ENCODE assay signal across 8 cellular contexts in the genomic region with DNA sequence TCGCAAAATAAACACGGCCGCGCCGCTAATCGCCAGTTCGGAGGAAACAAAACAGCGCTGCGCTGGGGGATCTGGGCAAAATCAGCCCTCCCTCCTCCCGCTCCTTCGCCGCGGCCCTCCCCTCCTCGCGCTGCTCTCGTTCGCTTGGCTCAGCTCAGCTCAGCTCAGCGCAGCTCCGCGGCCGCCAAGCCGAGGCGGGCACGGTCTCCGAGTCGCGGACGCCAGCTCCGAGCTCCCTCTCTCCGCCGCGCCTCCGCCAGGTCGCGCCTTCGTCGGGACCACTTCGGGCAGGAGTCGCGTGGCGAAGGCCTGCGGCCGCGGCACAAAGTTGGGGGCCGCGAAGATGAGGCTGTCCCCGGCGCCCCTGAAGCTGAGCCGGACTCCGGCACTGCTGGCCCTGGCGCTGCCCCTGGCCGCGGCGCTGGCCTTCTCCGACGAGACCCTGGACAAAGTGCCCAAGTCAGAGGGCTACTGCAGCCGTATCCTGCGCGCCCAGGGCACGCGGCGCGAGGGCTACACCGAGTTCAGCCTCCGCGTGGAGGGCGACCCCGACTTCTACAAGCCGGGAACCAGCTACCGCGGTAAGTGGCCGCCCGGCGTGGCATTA. TPM values are rescaled to one million over a fixed set of nuclear protein-coding genes. Genes with fewer than 3 reads are reported as not detected.
A peak's percentile ranks its signal among the peaks of the same experiment; 100 is the strongest.
DNase-seq lines count a peak whose midpoint lies in the region; ATAC-seq and TF ChIP-seq lines count a peak whose summit lies in the region.

A gene (plus strand): TSS at position 162 of the 607 bp plus-strand sequence. CDS start 182 bp downstream, at position 344.

- no peaks in the 10 kb centered on the region for H3K9me3 Mint-ChIP-seq in naive thymus-derived CD8-positive, alpha-beta T cell

- H3K36me3 ChIP-seq in HUES6 (ENCODE audit: control insufficient read depth, insufficient read depth, low read length) (no peaks in the 10 kb centered on the region), thyroid gland (no peaks in the 10 kb centered on the region)

- peak within 1 kb of the TSS; percentile 63 to 87 (median 79) for H3K4me3 Mint-ChIP-seq in naive thymus-derived CD8-positive, alpha-beta T cell

- H3K27ac ChIP-seq in HUES6 (ENCODE audit: low read depth, low read length): no peak within 1 kb of the TSS
- no peak within 1 kb of the TSS for H3K27ac ChIP-seq in thyroid gland

- peak within 1 kb of the TSS in 3 of 10 donors; percentile 57 to 74 (median 60) for H3K27ac Mint-ChIP-seq in naive thymus-derived CD8-positive, alpha-beta T cell

- TF ChIP-seq CTCF in thyroid gland (IDR thresholded peaks at IDR 0.05): no peak

- peak; percentile 73 for DNase-seq in activated CD8-positive, alpha-beta memory T cell treated with anti-CD3 and anti-CD28 coated beads for 24 hours
- peak in 9 of 10 donors; percentile 18 to 73 (median 38) for DNase-seq in naive thymus-derived CD8-positive, alpha-beta T cell
- peak; percentile 33 to 39 for DNase-seq in thyroid gland

- 2 to 3% methylated on average over 7 to 25 of the region's 74 CpGs for WGBS in thyroid gland, 2 donors

- peaks cover 7 to 15% (median 11%) of the 10 kb centered on the region in 4 donors for H3K4me1 Mint-ChIP-seq in naive thymus-derived CD8-positive, alpha-beta T cell

- peaks cover 80% of the 10 kb centered on the region for H3K27me3 ChIP-seq in HUES6 (ENCODE audit: control insufficient read depth, insufficient read depth, low read length)
- H3K27me3 ChIP-seq in thyroid gland: peaks cover 3% of the 10 kb centered on the region

- ATAC-seq in esophagus mucosa (peak; percentile 33), HG03025 (IDR thresholded peaks at IDR 0.05; ENCODE audit: low FRiP score, unreplicated experiment) (no peak), GM18868 (IDR thresholded peaks at IDR 0.05; ENCODE audit: unreplicated experiment) (no peak), HG03039 (IDR thresholded peaks at IDR 0.05; ENCODE audit: unreplicated experiment) (no peak)
- peak; percentile 82 to 85 for ATAC-seq in naive thymus-derived CD8-positive, alpha-beta T cell

- H3K4me3 ChIP-seq in HUES6 (ENCODE audit: low read depth, low read length): peak within 1 kb of the TSS; percentile 50
- no peak within 1 kb of the TSS for H3K4me3 ChIP-seq in thyroid gland (replicated peaks in 1 of 3)

- intact Hi-C loops in thyroid gland (cut with DNase I): loop anchor here (10.0 kb wide), 1 partner anchor 182 kb away; no protein-coding TSS in a partner anchor

- peak within 1 kb of the TSS; percentile 64 for H3K9ac ChIP-seq in HUES6 (ENCODE audit: low read length)

- TF ChIP-seq POLR2A in thyroid gland (IDR thresholded peaks at IDR 0.05): no peak

- H3K36me3 Mint-ChIP-seq in naive thymus-derived CD8-positive, alpha-beta T cell: no peaks in the 10 kb centered on the region

- POLR2A ChIA-PET in naive thymus-derived CD8-positive, alpha-beta T cell (lab: Charles Lee): interaction anchor here (0.6 to 1.3 kb wide), 6 partner anchors 22 to 366 kb away, joined by 3 to 6 read pairs (median 4); no protein-coding TSS in a partner anchor

- H3K27me3 Mint-ChIP-seq in naive thymus-derived CD8-positive, alpha-beta T cell: peaks cover 37 to 82% (median 51%) of the 10 kb centered on the region in 5 donors

- H3K4me1 ChIP-seq in HUES6 (ENCODE audit: control insufficient read depth, insufficient read depth, low read length): peaks cover 34% of the 10 kb centered on the region
- peaks cover 5 to 9% of the 10 kb centered on the region in 2 donors for H3K4me1 ChIP-seq in thyroid gland

- H3K9me3 ChIP-seq in HUES6 (ENCODE audit: control insufficient read depth, insufficient read depth, low read depth, low read length) (no peaks in the 10 kb centered on the region), thyroid gland (no peaks in the 10 kb centered on the region)

RNA-seq across cellular contexts. Expression of the gene that starts here (rescaled TPM):
- total RNA-seq in esophagus mucosa (3.1 TPM), thyroid gland (10 to 100 TPM in 2 of 4 donors, 1 to 10 TPM in 2; 7.3 to 14.9 (median 10.9) TPM)
- 10 to 100 TPM; 16.5 to 18.9 TPM for total RNA-seq in naive thymus-derived CD8-positive, alpha-beta T cell
- under 1 TPM; 0.49 to 0.56 (median 0.55) TPM for polyA plus RNA-seq in naive thymus-derived CD8-positive, alpha-beta T cell

Comparison
In these comparisons a context has a peak if more than half of its experiments do, and no peak if none do; other contexts are left out.
1. ATAC-seq: peak in esophagus mucosa (single experiment) and naive thymus-derived CD8-positive, alpha-beta T cell (2 of 2); none in HG03025 (single experiment), GM18868 (single experiment) and HG03039 (single experiment).
2. Peak in every context shown above with its lines, with median percentiles within 50 percentile points of each other: DNase-seq.